Comparison of ENCODE assay signal across 8 cellular contexts in genomic region chr2:84970266-84970955, GRCh38. TPM values are rescaled to one million over a fixed set of nuclear protein-coding genes. Genes with fewer than 3 reads are reported as not detected.
DNase-seq lines count a peak whose midpoint lies in the region; ATAC-seq, FAIRE-seq and TF ChIP-seq lines count a peak whose summit lies in the region.

No MANE protein-coding gene starts in this region.

- no peaks in the 10 kb centered on the region for H3K9me3 Mint-ChIP-seq in astrocyte (ENCODE audit: unreplicated experiment)

- no peaks in the 10 kb centered on the region for H3K9me3 ChIP-seq in T-helper 17 cell (ENCODE audit: control insufficient read depth, low read length, poor library complexity, severe bottlenecking)
- H3K9me3 ChIP-seq in astrocyte (ENCODE audit: insufficient read depth, low read depth, low read length): no peaks in the 10 kb centered on the region
- no peaks in the 10 kb centered on the region for H3K9me3 ChIP-seq in iPS-15b (ENCODE audit: control insufficient read depth, insufficient read depth, low read length)

- H3K27ac ChIP-seq in astrocyte (ENCODE audit: low read depth, low read length): peak overlapping the region; percentile 95

- peaks cover 84% of the 10 kb centered on the region for H3K79me2 ChIP-seq in astrocyte (ENCODE audit: insufficient read depth, low read length)

- peak overlapping the region; percentile 78 for H2AFZ ChIP-seq in astrocyte (ENCODE audit: low read depth, low read length)

- H3K36me3 ChIP-seq in astrocyte (ENCODE audit: insufficient read depth, low read length) (no peaks in the 10 kb centered on the region), iPS-15b (ENCODE audit: control insufficient read depth, insufficient read depth, low read length) (peaks cover 2% of the 10 kb centered on the region)

- DNase-seq in DMS53 treated with DMSO at 0.1 percent for 48 hours (lab: John Stamatoyannopoulos, UW; ENCODE audit: unreplicated experiment) (peak; percentile 46), HT1080 (ENCODE audit: low read depth) (peak; percentile 52), T-helper 17 cell (peak in 2 of 3 donors; percentile 33 to 45), astrocyte (ENCODE audit: low read depth) (peak; percentile 37), skeletal muscle cell (ENCODE audit: low read depth) (no peak), OCI-M2 (lab: John Stamatoyannopoulos, UW; ENCODE audit: unreplicated experiment) (no peak)

- H3K27me3 ChIP-seq in astrocyte (ENCODE audit: insufficient read depth, low read length) (no peaks in the 10 kb centered on the region), iPS-15b (ENCODE audit: control insufficient read depth, insufficient read depth, low read length) (no peaks in the 10 kb centered on the region)

- H3K4me3 Mint-ChIP-seq in T-helper 17 cell (peak overlapping the region; percentile 97), astrocyte (ENCODE audit: unreplicated experiment) (peak overlapping the region; percentile 100)

- no peak for FAIRE-seq in astrocyte (lab: Jason Lieb, UNC)

- H3K4me1 ChIP-seq in astrocyte (ENCODE audit: insufficient read depth, low read length): peaks cover 23% of the 10 kb centered on the region
- peaks cover 7% of the 10 kb centered on the region for H3K4me1 ChIP-seq in iPS-15b (ENCODE audit: control insufficient read depth, insufficient read depth, low read length)

- peak overlapping the region; percentile 97 for H3K9ac ChIP-seq in astrocyte (ENCODE audit: low read length)
- H3K9ac ChIP-seq in iPS-15b (ENCODE audit: low read depth, low read length): peak overlapping the region; percentile 93

- H4K20me1 ChIP-seq in astrocyte (ENCODE audit: insufficient read depth, low read length): peaks cover 41% of the 10 kb centered on the region

- H3K4me2 ChIP-seq in astrocyte (ENCODE audit: low read length): peak overlapping the region; percentile 90

- H3K27ac Mint-ChIP-seq in T-helper 17 cell: peak overlapping the region; percentile 99
- peak overlapping the region; percentile 99 for H3K27ac Mint-ChIP-seq in astrocyte (ENCODE audit: unreplicated experiment)

- peak overlapping the region; percentile 81 for H3K4me3 ChIP-seq in astrocyte (ENCODE audit: insufficient read depth, low read depth, low read length)
- H3K4me3 ChIP-seq in iPS-15b (ENCODE audit: low read depth, low read length): peak overlapping the region; percentile 92
- peak overlapping the region; percentile 80 for H3K4me3 ChIP-seq in skeletal muscle cell (ENCODE audit: low read depth, low read length)

- ATAC-seq in GM21360 (IDR thresholded peaks at IDR 0.05; ENCODE audit: unreplicated experiment) (peak; percentile 32), T-helper 17 cell (peak; percentile 54)

- H3K36me3 Mint-ChIP-seq in T-helper 17 cell (ENCODE audit: low read depth): peaks cover 2% of the 10 kb centered on the region
- H3K36me3 Mint-ChIP-seq in astrocyte (ENCODE audit: low read depth, unreplicated experiment): peaks cover 2% of the 10 kb centered on the region

- H3K27me3 Mint-ChIP-seq in T-helper 17 cell (no peaks in the 10 kb centered on the region), astrocyte (ENCODE audit: low read depth, unreplicated experiment) (no peaks in the 10 kb centered on the region)

- TF ChIP-seq CTCF in astrocyte (IDR thresholded peaks at IDR 0.05; ENCODE audit: insufficient read depth, low read depth, low read length): no peak

- H3K4me1 Mint-ChIP-seq in T-helper 17 cell (peaks cover 37% of the 10 kb centered on the region), astrocyte (ENCODE audit: low read depth, unreplicated experiment) (peaks cover 11% of the 10 kb centered on the region)

RNA-seq across cellular contexts. Expression of gene KCMF1, which starts 0.6 kb away (rescaled TPM):
- total RNA-seq in HT1080 (2014; rRNA removed; shearing (Covaris generic)): 60.8 and 70.6 TPM in 2 replicates
- polyA plus RNA-seq in HT1080 (2015; cell fraction: cytosol; rRNA removed): 72.8 and 102 TPM in 2 replicates
- 42.7 and 45.6 TPM in 2 replicates for polyA plus RNA-seq in HT1080 (2015; cell fraction: nucleus; rRNA removed)
- total RNA-seq in T-helper 17 cell (10 to 100 TPM; 63.6 to 80.6 TPM), astrocyte (90.8 and 105 TPM in 2 replicates)

Comparison
In these comparisons a context has a peak if more than half of its experiments do, and no peak if none do; other contexts are left out.
1. DNase-seq: peak in DMS53 treated with DMSO at 0.1 percent for 48 hours (single experiment), HT1080 (single experiment), T-helper 17 cell (2 of 3) and astrocyte (single experiment); none in skeletal muscle cell (single experiment) and OCI-M2 (single experiment).
2. Peak in every context shown above with its lines, with median percentiles within 50 percentile points of each other: H3K4me3 ChIP-seq.